ENCODE assay signal across 2 cellular contexts in genomic region chr14:100577321-100577985, GRCh38.
TF ChIP-seq lines count a peak whose summit lies in the region.

No MANE protein-coding gene starts in this region.

TF ChIP-seq in H1, 55 proteins besides CTCF, POLR2A, EP300 and RAD21:
- no peak for TF ChIP-seq EZH2 (IDR thresholded peaks at IDR 0.05; ENCODE audit: low read depth, low read length, severe bottlenecking)

TF ChIP-seq in HepG2, 621 proteins besides CTCF, POLR2A, EP300 and RAD21:
- TF ChIP-seq CREM (IDR thresholded peaks at IDR 0.05) (no peak), CREM (CRISPR knock-in tag; IDR thresholded peaks at IDR 0.05) (no peak), ZNF292 (CRISPR knock-in tag; IDR thresholded peaks at IDR 0.05; ENCODE audit: borderline replicate concordance, low read depth) (no peak), SPEN (CRISPR knock-in tag; IDR thresholded peaks at IDR 0.05; ENCODE audit: low read depth) (no peak), ISX (CRISPR knock-in tag; conservative IDR thresholded peaks at IDR 0.05) (no peak), MAX (IDR thresholded peaks at IDR 0.05) (no peak), ATF7-NPFF (CRISPR knock-in tag; IDR thresholded peaks at IDR 0.05; ENCODE audit: low read depth) (no peak), TEF (CRISPR knock-in tag; IDR thresholded peaks at IDR 0.05) (no peak), HOXD1 (CRISPR knock-in tag; IDR thresholded peaks at IDR 0.05) (no peak), KLF13 (CRISPR knock-in tag; IDR thresholded peaks at IDR 0.05) (no peak), RERE (CRISPR knock-in tag; IDR thresholded peaks at IDR 0.05; ENCODE audit: low read depth) (no peak), TOE1 (CRISPR knock-in tag; IDR thresholded peaks at IDR 0.05) (no peak)
